ENCODE assay signal across 27 cellular contexts in the genomic region with DNA sequence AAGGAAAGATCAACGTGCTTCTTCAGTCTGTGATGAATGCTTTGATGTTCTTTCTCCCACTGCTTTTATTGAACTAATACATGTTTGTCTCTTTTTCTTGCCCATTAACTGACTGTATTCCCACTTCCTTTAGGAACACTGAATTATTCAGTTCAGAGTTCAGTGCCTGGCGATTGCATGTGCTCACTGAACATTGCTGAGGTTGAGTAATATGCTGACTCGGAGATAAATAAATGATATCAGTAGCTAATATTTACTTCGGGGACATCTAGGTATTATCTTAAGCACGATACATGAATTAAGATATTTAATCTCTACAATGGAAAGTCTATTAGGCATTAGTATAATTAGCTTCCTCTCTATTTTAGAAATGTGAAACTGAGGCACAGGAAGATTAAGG.
"Had no signal": no experiment of that assay in that cellular context is flagged by ENCODE, and none has a peak within 500 bp of the region (broad histone marks: within the 10 kb centered on the region; RNA-seq: fewer than 3 reads in every experiment).

No MANE protein-coding gene starts in this region.

- H3K4me3 ChIP-seq: ascending aorta, body of pancreas, MG63 had no signal

- H3K9me3 ChIP-seq: ascending aorta, body of pancreas, MG63 had no signal

- FAIRE-seq: bronchial epithelial cell had no signal

- H3K27me3 ChIP-seq: ascending aorta, body of pancreas had no signal

- H3K27ac ChIP-seq: ascending aorta had no signal

- H3K4me1 ChIP-seq: ascending aorta had no signal

- DNase-seq: activated B cell treated with CpG ODN at 0.5 μM for 24 hours; activated CD4-positive, alpha-beta T cell treated with anti-CD3 and anti-CD28 coated beads for 1 hour; activated CD4-positive, alpha-beta T cell treated with anti-CD3 and anti-CD28 coated beads, Interleukin-2, amount 10 ng/mL, durations not matched to agents 24 days and 14 days; activated CD4-positive, alpha-beta T cell treated with anti-CD3 and anti-CD28 coated beads, Interleukin-2, amount 50 U/mL, for 48 hours; activated CD8-positive, alpha-beta memory T cell treated with anti-CD3 and anti-CD28 coated beads, Interleukin-2, amount 10 ng/mL, durations not matched to agents 7 days and 5 days; activated effector memory CD4-positive, alpha-beta T cell treated with Interleukin-2 at 50 U/mL for 16 hours; activated naive CD4-positive, alpha-beta T cell; activated T-cell treated with anti-CD3 and anti-CD28 coated beads, Interleukin-2, amount 50 U/mL, for 24 hours; amniotic stem cell; body of pancreas; MG63; MV-4-11; NCI-H1092 treated with DMSO at 0.1 percent for 48 hours; NCI-H1417 treated with DMSO at 0.1 percent for 48 hours; NCI-H1694; NCI-H2029; NCI-H2107; NCI-H2171 treated with DMSO at 0.1 percent for 48 hours; NCI-H226; NCI-H510A; NCI-H526 treated with DMSO at 0.1 percent for 48 hours; NCI-H82; SIG-M5; T-helper 17 cell; T-helper 9 cell had no signal

- ATAC-seq: activated CD8-positive, alpha-beta memory T cell treated with anti-CD3 and anti-CD28 coated beads, Interleukin-2, amount 10 ng/mL, durations not matched to agents 7 days and 5 days; body of pancreas; T-helper 17 cell had no signal

- H3K36me3 ChIP-seq: ascending aorta, MG63 had no signal
